Comparison of ENCODE assay signal across 20 cellular contexts in the genomic region with DNA sequence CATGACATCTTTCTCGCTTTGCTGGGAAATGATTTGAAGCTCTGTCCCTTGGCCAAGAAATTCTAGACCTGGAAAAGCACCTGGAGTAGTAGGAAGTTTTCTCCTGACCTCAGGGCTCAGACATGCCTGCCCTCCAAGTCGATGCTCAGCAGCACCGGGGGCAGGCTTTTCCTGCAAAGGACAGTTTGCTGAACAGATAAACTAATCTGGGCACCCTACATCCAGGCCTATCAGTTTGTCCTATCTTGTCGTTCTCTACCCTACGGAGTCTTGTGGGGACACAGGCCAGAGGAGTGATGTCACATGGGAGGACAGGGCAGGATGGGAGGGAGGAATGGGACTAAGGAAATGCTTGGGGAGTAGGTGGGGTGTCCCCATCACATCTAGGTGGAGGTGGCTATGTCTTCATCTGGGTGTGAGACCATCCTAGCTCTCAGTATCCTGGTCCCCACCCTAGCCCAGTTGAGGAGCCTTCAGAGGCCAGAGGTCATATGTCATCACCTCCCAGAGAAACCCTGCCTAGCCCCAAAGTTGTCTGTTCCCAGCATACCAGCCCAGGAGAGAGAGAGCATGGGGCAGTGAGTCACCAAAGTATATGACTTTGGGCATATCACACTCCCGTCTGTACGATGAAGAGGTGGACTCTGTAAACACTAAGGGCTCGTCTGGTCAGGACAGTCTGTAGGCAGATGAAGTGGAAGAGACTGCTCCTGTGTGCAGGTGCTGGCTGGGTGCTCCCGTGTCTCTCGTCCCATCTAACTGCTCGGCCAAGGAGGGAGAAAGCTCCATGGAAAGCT. TPM values are rescaled to one million over a fixed set of nuclear protein-coding genes. Genes with fewer than 3 reads are reported as not detected.
DNase-seq lines count a peak whose midpoint lies in the region; ATAC-seq and TF ChIP-seq lines count a peak whose summit lies in the region.
"Had no signal": no experiment of that assay in that cellular context is flagged by ENCODE, and none has a peak within 500 bp of the region (broad histone marks: within the 10 kb centered on the region; RNA-seq: fewer than 3 reads in every experiment).

No MANE protein-coding gene starts in this region.

- no peaks in the 10 kb centered on the region for H3K27me3 Mint-ChIP-seq in IgD-negative memory B cell
- no peaks in the 10 kb centered on the region for H3K27me3 Mint-ChIP-seq in effector memory CD8-positive, alpha-beta T cell
- no peaks in the 10 kb centered on the region; the same call in 1 of the 2 replicates for H3K27me3 Mint-ChIP-seq in WTC11 (ENCODE audit: low read depth)

- no peak overlapping the region for H3K4me3 ChIP-seq in BLaER1
- no peak overlapping the region for H3K4me3 ChIP-seq in osteoblast (ENCODE audit: insufficient read depth, low read length)
- H3K4me3 ChIP-seq: adrenal gland, uterus had no signal

- no peaks in the 10 kb centered on the region for H3K36me3 ChIP-seq in BLaER1
- no peaks in the 10 kb centered on the region for H3K36me3 ChIP-seq in osteoblast (ENCODE audit: insufficient read depth, low read length)
- H3K36me3 ChIP-seq: adrenal gland, uterus had no signal

- no peak for DNase-seq in effector memory CD8-positive, alpha-beta T cell
- DNase-seq in osteoblast (ENCODE audit: insufficient read length, low spot score, missing footprints) (no peak), WTC11 (ENCODE audit: low spot score) (no peak), Ammon's horn (ENCODE audit: low spot score) (no peak)
- DNase-seq: activated CD8-positive, alpha-beta T cell treated with anti-CD3 and anti-CD28 coated beads, Interleukin-2, amount 10 ng/mL, durations not matched to agents 7 days and 5 days; caudate nucleus; effector CD4-positive, alpha-beta T cell; GF-D8; NCI-H1930; NCI-H510A had no signal

- H3K27ac Mint-ChIP-seq in IgD-negative memory B cell (peak overlapping the region; percentile 94 to 96 (median 96)), WTC11 (no peak overlapping the region)
- H3K27ac Mint-ChIP-seq in effector memory CD8-positive, alpha-beta T cell = peak overlapping the region; percentile 11 to 79
- H3K27ac Mint-ChIP-seq: activated CD8-positive, alpha-beta T cell treated with anti-CD3 and anti-CD28 coated beads, Interleukin-2, amount 10 ng/mL, durations not matched to agents 7 days and 5 days; activated T-helper 2 cell treated with anti-CD3 and anti-CD28 coated beads, Interferon-gamma antibody, Interleukin-2, Interleukin-4, amounts not matched to agents 10 μg/mL and 5 μg/mL and 100 μg/mL, durations not matched to agents 14 hours and 24 hours and 36 hours had no signal

- no peak for ATAC-seq in effector memory CD8-positive, alpha-beta T cell (replicated peaks)
- no peak for ATAC-seq in WTC11
- ATAC-seq in GM18907 (IDR thresholded peaks at IDR 0.05; ENCODE audit: unreplicated experiment) = no peak
- ATAC-seq: activated CD8-positive, alpha-beta T cell treated with anti-CD3 and anti-CD28 coated beads, Interleukin-2, amount 10 ng/mL, durations not matched to agents 7 days and 5 days; HCT116 had no signal

- peak overlapping the region in 2 of 4 donors; percentile 51 to 66 for H3K4me3 Mint-ChIP-seq in IgD-negative memory B cell
- H3K4me3 Mint-ChIP-seq in effector memory CD8-positive, alpha-beta T cell = no peak overlapping the region
- H3K4me3 Mint-ChIP-seq in WTC11 = no peak overlapping the region
- H3K4me3 Mint-ChIP-seq: activated CD8-positive, alpha-beta T cell treated with anti-CD3 and anti-CD28 coated beads, Interleukin-2, amount 10 ng/mL, durations not matched to agents 7 days and 5 days had no signal

- POLR2A ChIA-PET in WTC11 (lab: Charles Lee) = no interaction called here

- H3K27me3 ChIP-seq in BLaER1 (no peaks in the 10 kb centered on the region), osteoblast (ENCODE audit: insufficient read depth, low read length) (no peaks in the 10 kb centered on the region)
- H3K27me3 ChIP-seq: adrenal gland, uterus had no signal

- H3K4me1 Mint-ChIP-seq in IgD-negative memory B cell = peaks cover 54 to 71% (median 65%) of the 10 kb centered on the region in 3 donors
- peaks cover 3 to 14% of the 10 kb centered on the region in 2 donors for H3K4me1 Mint-ChIP-seq in effector memory CD8-positive, alpha-beta T cell (ENCODE audit: low read depth in 2 of 2)
- H3K4me1 Mint-ChIP-seq in WTC11 = peaks cover 6% of the 10 kb centered on the region

- H3K9me3 ChIP-seq in BLaER1 (no peaks in the 10 kb centered on the region), osteoblast (ENCODE audit: low read depth, low read length) (no peaks in the 10 kb centered on the region)
- H3K9me3 ChIP-seq: adrenal gland, uterus had no signal

- no peak for TF ChIP-seq CTCF in osteoblast (IDR thresholded peaks at IDR 0.05; ENCODE audit: extremely low read depth, low read depth, low read length)
- TF ChIP-seq CTCF in WTC11 (IDR thresholded peaks at IDR 0.05) = no peak

- H3K4me1 ChIP-seq in BLaER1 (peaks cover 56% of the 10 kb centered on the region), osteoblast (ENCODE audit: insufficient read depth, low read length) (peaks cover 40% of the 10 kb centered on the region)
- H3K4me1 ChIP-seq: uterus had no signal

- H3K36me3 Mint-ChIP-seq in IgD-negative memory B cell (no peaks in the 10 kb centered on the region), WTC11 (no peaks in the 10 kb centered on the region)
- H3K36me3 Mint-ChIP-seq in effector memory CD8-positive, alpha-beta T cell (ENCODE audit: insufficient read depth) = peaks cover 3% of the 10 kb centered on the region

- H3K9me3 Mint-ChIP-seq in IgD-negative memory B cell (peaks cover 0 to 1% (median 0%) of the 10 kb centered on the region in 3 donors), WTC11 (peaks cover 5% of the 10 kb centered on the region)
- no peaks in the 10 kb centered on the region for H3K9me3 Mint-ChIP-seq in effector memory CD8-positive, alpha-beta T cell
- H3K9me3 Mint-ChIP-seq: activated T-helper 2 cell treated with anti-CD3 and anti-CD28 coated beads, Interferon-gamma antibody, Interleukin-2, Interleukin-4, amounts not matched to agents 10 μg/mL and 5 μg/mL and 100 μg/mL, durations not matched to agents 14 hours and 24 hours and 36 hours had no signal

- H3K27ac ChIP-seq in BLaER1 (peak overlapping the region; percentile 91; the same call in 1 of the 2 replicates), osteoblast (ENCODE audit: low read depth, low read length) (no peak overlapping the region)
- H3K27ac ChIP-seq: uterus, VCaP had no signal

- H3K4me2 ChIP-seq in BLaER1 = no peak overlapping the region
- no peak overlapping the region for H3K4me2 ChIP-seq in osteoblast (ENCODE audit: insufficient read depth, low read length)

- H3K79me2 ChIP-seq in osteoblast (ENCODE audit: insufficient read depth, low read length) = no peaks in the 10 kb centered on the region

- peak overlapping the region; percentile 43 for H2AFZ ChIP-seq in osteoblast (ENCODE audit: low read length)

- CTCF ChIA-PET in WTC11 (lab: Charles Lee) = interaction anchor here (1.3 kb wide), 1 partner anchor 18 kb away, joined by 5 read pairs; a partner anchor contains a TSS

- no peaks in the 10 kb centered on the region for H4K20me1 ChIP-seq in BLaER1
- no peaks in the 10 kb centered on the region for H4K20me1 ChIP-seq in osteoblast (ENCODE audit: insufficient read depth, low read length)

- H3K9ac ChIP-seq in BLaER1 = no peak overlapping the region

TF ChIP-seq in WTC11, 78 proteins besides CTCF, POLR2A, EP300 and RAD21 (continues in another document):
- TF ChIP-seq NFYB (CRISPR knock-in tag; conservative IDR thresholded peaks at IDR 0.05; ENCODE audit: low read depth) (no peak), MYBL2 (CRISPR knock-in tag; IDR thresholded peaks at IDR 0.05) (no peak), NR1H2 (CRISPR knock-in tag; IDR thresholded peaks at IDR 0.05) (no peak), NR3C1 (CRISPR knock-in tag; conservative IDR thresholded peaks at IDR 0.05; ENCODE audit: low read depth) (no peak), NFE2L1 (CRISPR knock-in tag; IDR thresholded peaks at IDR 0.05) (no peak), PRRX2 (CRISPR knock-in tag; IDR thresholded peaks at IDR 0.05) (no peak), ZNF263 (CRISPR knock-in tag; IDR thresholded peaks at IDR 0.05; ENCODE audit: low read depth) (no peak)
- TF ChIP-seq, protein P1, sequence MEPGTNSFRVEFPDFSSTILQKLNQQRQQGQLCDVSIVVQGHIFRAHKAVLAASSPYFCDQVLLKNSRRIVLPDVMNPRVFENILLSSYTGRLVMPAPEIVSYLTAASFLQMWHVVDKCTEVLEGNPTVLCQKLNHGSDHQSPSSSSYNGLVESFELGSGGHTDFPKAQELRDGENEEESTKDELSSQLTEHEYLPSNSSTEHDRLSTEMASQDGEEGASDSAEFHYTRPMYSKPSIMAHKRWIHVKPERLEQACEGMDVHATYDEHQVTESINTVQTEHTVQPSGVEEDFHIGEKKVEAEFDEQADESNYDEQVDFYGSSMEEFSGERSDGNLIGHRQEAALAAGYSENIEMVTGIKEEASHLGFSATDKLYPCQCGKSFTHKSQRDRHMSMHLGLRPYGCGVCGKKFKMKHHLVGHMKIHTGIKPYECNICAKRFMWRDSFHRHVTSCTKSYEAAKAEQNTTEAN (CRISPR knock-in tag; IDR thresholded peaks at IDR 0.05) = no peak
- TF ChIP-seq, protein P2, sequence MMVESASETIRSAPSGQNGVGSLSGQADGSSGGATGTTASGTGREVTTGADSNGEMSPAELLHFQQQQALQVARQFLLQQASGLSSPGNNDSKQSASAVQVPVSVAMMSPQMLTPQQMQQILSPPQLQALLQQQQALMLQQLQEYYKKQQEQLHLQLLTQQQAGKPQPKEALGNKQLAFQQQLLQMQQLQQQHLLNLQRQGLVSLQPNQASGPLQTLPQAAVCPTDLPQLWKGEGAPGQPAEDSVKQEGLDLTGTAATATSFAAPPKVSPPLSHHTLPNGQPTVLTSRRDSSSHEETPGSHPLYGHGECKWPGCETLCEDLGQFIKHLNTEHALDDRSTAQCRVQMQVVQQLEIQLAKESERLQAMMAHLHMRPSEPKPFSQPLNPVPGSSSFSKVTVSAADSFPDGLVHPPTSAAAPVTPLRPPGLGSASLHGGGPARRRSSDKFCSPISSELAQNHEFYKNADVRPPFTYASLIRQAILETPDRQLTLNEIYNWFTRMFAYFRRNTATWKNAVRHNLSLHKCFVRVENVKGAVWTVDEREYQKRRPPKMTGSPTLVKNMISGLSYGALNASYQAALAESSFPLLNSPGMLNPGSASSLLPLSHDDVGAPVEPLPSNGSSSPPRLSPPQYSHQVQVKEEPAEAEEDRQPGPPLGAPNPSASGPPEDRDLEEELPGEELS (CRISPR knock-in tag; IDR thresholded peaks at IDR 0.05) = no peak

RNA-seq across cellular contexts. Expression of a gene that starts 18.1 kb away (rescaled TPM):
- 72.1 TPM for polyA plus RNA-seq in IgD-negative memory B cell
- total RNA-seq in osteoblast (34.0 and 38.0 TPM in 2 replicates), WTC11 (2021) (8.4 to 10.1 TPM (median 8.8 TPM) in 3 replicates)

RNA-seq across cellular contexts. Expression of a gene that starts 57.9 kb away (rescaled TPM):
- polyA plus RNA-seq in IgD-negative memory B cell = 0.13 TPM
- total RNA-seq in osteoblast = 0.36 and 0.59 TPM in 2 replicates
- total RNA-seq in WTC11 (2021) = 0.94 to 1.2 TPM (median 1.2 TPM) in 3 replicates
- total RNA-seq: activated CD8-positive, alpha-beta T cell treated with anti-CD3 and anti-CD28 coated beads, Interleukin-2, amount 10 ng/mL, durations not matched to agents 7 days and 5 days; activated T-helper 2 cell treated with anti-CD3 and anti-CD28 coated beads, Interferon-gamma antibody, Interleukin-2, Interleukin-4, amounts not matched to agents 10 μg/mL and 5 μg/mL and 100 μg/mL, durations not matched to agents 14 hours and 24 hours and 36 hours; T-helper 1 cell treated with Interleukin-12 subunit alpha and Interleukin-12 subunit beta and Interleukin-4 antibody, amounts not matched to agents 30 ng/mL and 1 ng/mL, for 36 hours had no signal
- polyA plus RNA-seq: neural cell had no signal
